ENCODE assay signal across 8 cellular contexts in genomic region chr13:32381539-32381938, GRCh38. TPM values are rescaled to one million over a fixed set of nuclear protein-coding genes. Genes with fewer than 3 reads are reported as not detected.
DNase-seq lines count a peak whose midpoint lies in the region; ATAC-seq, FAIRE-seq and TF ChIP-seq lines count a peak whose summit lies in the region.

No MANE protein-coding gene starts in this region.

- CTCF ChIA-PET in activated CD4-positive, alpha-beta memory T cell treated with anti-CD3 and anti-CD28 coated beads, Interleukin-2, amount 10 ng/mL, durations not matched to agents 7 days and 5 days (lab: Charles Lee), result interaction anchor here (0.6 to 3.5 kb wide), 5 partner anchors 15 to 319 kb away, joined by 3 to 20 read pairs (median 3); no protein-coding TSS in a partner anchor

- 74% methylated on average over 3 of the region's 3 CpGs for WGBS in hepatocyte (ENCODE audit: low lambda C conversion rate, missing lambda C conversion rate)
- WGBS in small intestine, 3 donors, result 68 to 71% (median 68%) methylated on average over 3 of the region's 3 CpGs

- no peak overlapping the region for H3K4me3 Mint-ChIP-seq in activated CD4-positive, alpha-beta memory T cell treated with anti-CD3 and anti-CD28 coated beads, Interleukin-2, amount 10 ng/mL, durations not matched to agents 7 days and 5 days
- H3K4me3 Mint-ChIP-seq in T-helper 2 cell treated with Interferon-gamma antibody and Interleukin-4, amounts not matched to agents 5 μg/mL and 100 μg/mL, for 36 hours, result no peak overlapping the region

- H3K9me3 Mint-ChIP-seq in activated CD4-positive, alpha-beta memory T cell treated with anti-CD3 and anti-CD28 coated beads, Interleukin-2, amount 10 ng/mL, durations not matched to agents 7 days and 5 days, result no peaks in the 10 kb centered on the region
- H3K9me3 Mint-ChIP-seq in T-helper 2 cell treated with Interferon-gamma antibody and Interleukin-4, amounts not matched to agents 5 μg/mL and 100 μg/mL, for 36 hours, result no peaks in the 10 kb centered on the region

- H3K79me2 ChIP-seq in hepatocyte, result no peaks in the 10 kb centered on the region

- H3K36me3 ChIP-seq in hepatocyte (replicated peaks; ENCODE audit: insufficient read depth, low read depth), result no peaks in the 10 kb centered on the region
- H3K36me3 ChIP-seq in small intestine (ENCODE audit: control insufficient read depth in 2 of 2, insufficient read depth in 2 of 2, low read length in 2 of 2), result no peaks in the 10 kb centered on the region

- H4K20me1 ChIP-seq in hepatocyte (ENCODE audit: insufficient read depth, poor library complexity, severe bottlenecking), result no peaks in the 10 kb centered on the region

- no peak overlapping the region for H2AFZ ChIP-seq in hepatocyte

- H3K27me3 ChIP-seq in hepatocyte (no peaks in the 10 kb centered on the region), small intestine (ENCODE audit: control insufficient read depth in 2 of 2, insufficient read depth in 2 of 2, low read length in 2 of 2) (no peaks in the 10 kb centered on the region)

- peak; percentile 20 for DNase-seq in GM20000 (ENCODE audit: low spot score)
- peak; percentile 30 for DNase-seq in activated CD4-positive, alpha-beta memory T cell treated with anti-CD3 and anti-CD28 coated beads, Interleukin-2, amount 10 ng/mL, durations not matched to agents 7 days and 5 days
- DNase-seq in hepatocyte (ENCODE audit: low spot score), result peak; percentile 44
- peak; percentile 48 for DNase-seq in small intestine
- no peak for DNase-seq in T-helper 2 cell treated with Interferon-gamma antibody and Interleukin-4, amounts not matched to agents 5 μg/mL and 100 μg/mL, for 36 hours (ENCODE audit: low spot score)
- no peak for DNase-seq in activated effector memory CD4-positive, alpha-beta T cell treated with anti-CD3 and anti-CD28 coated beads, Interleukin-2, amount 50 U/mL, for 16 hours

- FAIRE-seq in small intestine (lab: Jason Lieb, UNC), result no peak

- no peak overlapping the region for H3K4me2 ChIP-seq in hepatocyte

- no peaks in the 10 kb centered on the region for H3K4me1 Mint-ChIP-seq in activated CD4-positive, alpha-beta memory T cell treated with anti-CD3 and anti-CD28 coated beads, Interleukin-2, amount 10 ng/mL, durations not matched to agents 7 days and 5 days
- H3K4me1 Mint-ChIP-seq in T-helper 2 cell treated with Interferon-gamma antibody and Interleukin-4, amounts not matched to agents 5 μg/mL and 100 μg/mL, for 36 hours (ENCODE audit: low read depth), result peaks cover 2% of the 10 kb centered on the region

- peaks cover 6% of the 10 kb centered on the region for H3K36me3 Mint-ChIP-seq in activated CD4-positive, alpha-beta memory T cell treated with anti-CD3 and anti-CD28 coated beads, Interleukin-2, amount 10 ng/mL, durations not matched to agents 7 days and 5 days (ENCODE audit: low read depth)
- peaks cover 12% of the 10 kb centered on the region for H3K36me3 Mint-ChIP-seq in T-helper 2 cell treated with Interferon-gamma antibody and Interleukin-4, amounts not matched to agents 5 μg/mL and 100 μg/mL, for 36 hours (ENCODE audit: low read depth)

- H3K27ac Mint-ChIP-seq in activated CD4-positive, alpha-beta memory T cell treated with anti-CD3 and anti-CD28 coated beads, Interleukin-2, amount 10 ng/mL, durations not matched to agents 7 days and 5 days, result no peak overlapping the region
- no peak overlapping the region for H3K27ac Mint-ChIP-seq in T-helper 2 cell treated with Interferon-gamma antibody and Interleukin-4, amounts not matched to agents 5 μg/mL and 100 μg/mL, for 36 hours

- POLR2A ChIA-PET in activated CD4-positive, alpha-beta memory T cell treated with anti-CD3 and anti-CD28 coated beads, Interleukin-2, amount 10 ng/mL, durations not matched to agents 7 days and 5 days (lab: Charles Lee), result no interaction called here

- H3K27ac ChIP-seq in C4-2B, result no peak overlapping the region
- H3K27ac ChIP-seq in hepatocyte, result no peak overlapping the region
- H3K27ac ChIP-seq in small intestine (ENCODE audit: low read depth in 1 of 2, low read length in 1 of 2), result no peak overlapping the region

- no peaks in the 10 kb centered on the region for H3K9me2 ChIP-seq in hepatocyte (replicated peaks; ENCODE audit: insufficient read depth)

- no peaks in the 10 kb centered on the region for H3K4me1 ChIP-seq in hepatocyte (ENCODE audit: insufficient read depth)
- no peaks in the 10 kb centered on the region for H3K4me1 ChIP-seq in small intestine (ENCODE audit: control insufficient read depth in 2 of 2, insufficient read depth in 1 of 2, low read depth in 1 of 2, low read length in 1 of 2)

- no peak for ATAC-seq in HG03439 (IDR thresholded peaks at IDR 0.05; ENCODE audit: unreplicated experiment)

- no peaks in the 10 kb centered on the region for H3K27me3 Mint-ChIP-seq in activated CD4-positive, alpha-beta memory T cell treated with anti-CD3 and anti-CD28 coated beads, Interleukin-2, amount 10 ng/mL, durations not matched to agents 7 days and 5 days
- H3K27me3 Mint-ChIP-seq in T-helper 2 cell treated with Interferon-gamma antibody and Interleukin-4, amounts not matched to agents 5 μg/mL and 100 μg/mL, for 36 hours (ENCODE audit: low read depth), result no peaks in the 10 kb centered on the region

- H3K9me3 ChIP-seq in hepatocyte (ENCODE audit: low read depth), result no peaks in the 10 kb centered on the region
- H3K9me3 ChIP-seq in small intestine (ENCODE audit: control insufficient read depth, low read depth), result no peaks in the 10 kb centered on the region

- TF ChIP-seq CTCF in C4-2B (conservative IDR thresholded peaks at IDR 0.05), result peak; percentile 38
- TF ChIP-seq CTCF in GM20000 (IDR thresholded peaks at IDR 0.05; ENCODE audit: extremely low read depth, missing control alignments), result peak; percentile 48
- TF ChIP-seq CTCF in hepatocyte (IDR thresholded peaks at IDR 0.05; ENCODE audit: poor library complexity), result peak; percentile 51

- no peak overlapping the region for H3K4me3 ChIP-seq in hepatocyte
- no peak overlapping the region for H3K4me3 ChIP-seq in small intestine (ENCODE audit: low read depth in 1 of 2, low read length in 2 of 2)

RNA-seq across cellular contexts. Expression of gene N4BP2L1, which starts 46.4 kb away (rescaled TPM):
- 10 to 100 TPM; 29.9 to 33.8 TPM for total RNA-seq in activated CD4-positive, alpha-beta memory T cell treated with anti-CD3 and anti-CD28 coated beads, Interleukin-2, amount 10 ng/mL, durations not matched to agents 7 days and 5 days
- 5.2 and 7.1 TPM in 2 replicates for total RNA-seq in hepatocyte
- 4.8 TPM in 2 replicates for polyA plus RNA-seq in hepatocyte
- 10 to 100 TPM; 14.4 to 20.6 (median 20.3) TPM for polyA plus RNA-seq in small intestine

Comparison
In these comparisons a context has a peak if more than half of its experiments do, and no peak if none do; other contexts are left out.
1. DNase-seq: peak in GM20000 (single experiment), activated CD4-positive, alpha-beta memory T cell treated with anti-CD3 and anti-CD28 coated beads, Interleukin-2, amount 10 ng/mL, durations not matched to agents 7 days and 5 days (single experiment), hepatocyte (single experiment) and small intestine (single experiment); none in T-helper 2 cell treated with Interferon-gamma antibody and Interleukin-4, amounts not matched to agents 5 μg/mL and 100 μg/mL, for 36 hours (single experiment) and activated effector memory CD4-positive, alpha-beta T cell treated with anti-CD3 and anti-CD28 coated beads, Interleukin-2, amount 50 U/mL, for 16 hours (single experiment).
2. Peak in every context shown above with its lines, with median percentiles within 50 percentile points of each other: CTCF ChIP-seq.